In genomic region chrX:138492371-138492770, GRCh38 we compare ENCODE assay signal across 19 cellular contexts.
DNase-seq lines count a peak whose midpoint lies in the region; ATAC-seq and FAIRE-seq lines count a peak whose summit lies in the region.
"Had no signal": no experiment of that assay in that cellular context is flagged by ENCODE, and none has a peak within 500 bp of the region (broad histone marks: within the 10 kb centered on the region; RNA-seq: fewer than 3 reads in every experiment).

No MANE protein-coding gene starts in this region.

- peak; percentile 37 for DNase-seq in LHCN-M2 (ENCODE audit: low read depth)
- DNase-seq in NOMO-1 treated with dmso at 0.1 percent for 144 hours (lab: John Stamatoyannopoulos, UW; ENCODE audit: unreplicated experiment): peak; percentile 0
- DNase-seq in myocyte (ENCODE audit: low read depth): peak; percentile 25
- DNase-seq in urothelium cell line (ENCODE audit: low spot score): peak; percentile 1
- no peak for DNase-seq in SHP77 (lab: John Stamatoyannopoulos, UW)
- no peak for DNase-seq in natural killer cell treated with Interleukin-12 subunit alpha and Interleukin-12 subunit beta and Interleukin-15 and Interleukin-18, amount 100 ng/mL, for 72 hours (ENCODE audit: low spot score)
- DNase-seq: BE2C; C1 segment of cervical spinal cord; CD4-positive, CD25-positive, alpha-beta regulatory T cell; CD8-positive, alpha-beta memory T cell; COR-L47; DMS 273 treated with DMSO at 0.1 percent for 48 hours; DMS53; DND-41; EL; H9 had no signal

- no peaks in the 10 kb centered on the region for H3K27me3 Mint-ChIP-seq in natural killer cell treated with Interleukin-12 subunit alpha and Interleukin-12 subunit beta and Interleukin-15 and Interleukin-18, amount 100 ng/mL, for 72 hours
- H3K27me3 Mint-ChIP-seq: CD4-positive, CD25-positive, alpha-beta regulatory T cell had no signal

- no peaks in the 10 kb centered on the region for H3K9me3 Mint-ChIP-seq in natural killer cell treated with Interleukin-12 subunit alpha and Interleukin-12 subunit beta and Interleukin-15 and Interleukin-18, amount 100 ng/mL, for 72 hours
- H3K9me3 Mint-ChIP-seq: CD4-positive, CD25-positive, alpha-beta regulatory T cell had no signal

- FAIRE-seq in urothelium cell line (lab: Jason Lieb, UNC): no peak
- FAIRE-seq: GM12878, H1 had no signal

- H3K4me3 Mint-ChIP-seq in natural killer cell treated with Interleukin-12 subunit alpha and Interleukin-12 subunit beta and Interleukin-15 and Interleukin-18, amount 100 ng/mL, for 72 hours: no peak overlapping the region
- H3K4me3 Mint-ChIP-seq: CD4-positive, CD25-positive, alpha-beta regulatory T cell; CD8-positive, alpha-beta memory T cell; H9 had no signal

- no peak for ATAC-seq in GM19463 (IDR thresholded peaks at IDR 0.05; ENCODE audit: unreplicated experiment)
- no peak for ATAC-seq in natural killer cell treated with Interleukin-12 subunit alpha and Interleukin-12 subunit beta and Interleukin-15 and Interleukin-18, amount 100 ng/mL, for 72 hours
- ATAC-seq: GM12878 had no signal

- no peaks in the 10 kb centered on the region for H3K36me3 Mint-ChIP-seq in natural killer cell treated with Interleukin-12 subunit alpha and Interleukin-12 subunit beta and Interleukin-15 and Interleukin-18, amount 100 ng/mL, for 72 hours
- H3K36me3 Mint-ChIP-seq: CD4-positive, CD25-positive, alpha-beta regulatory T cell had no signal

- H3K4me1 Mint-ChIP-seq in natural killer cell treated with Interleukin-12 subunit alpha and Interleukin-12 subunit beta and Interleukin-15 and Interleukin-18, amount 100 ng/mL, for 72 hours (ENCODE audit: low read depth in 2 of 2): no peaks in the 10 kb centered on the region
- H3K4me1 Mint-ChIP-seq: CD4-positive, CD25-positive, alpha-beta regulatory T cell; CD8-positive, alpha-beta memory T cell; H9 had no signal

- H3K27ac Mint-ChIP-seq in natural killer cell treated with Interleukin-12 subunit alpha and Interleukin-12 subunit beta and Interleukin-15 and Interleukin-18, amount 100 ng/mL, for 72 hours: no peak overlapping the region
- H3K27ac Mint-ChIP-seq: CD4-positive, CD25-positive, alpha-beta regulatory T cell; H9 had no signal

Comparison
In these comparisons a context has a peak if more than half of its experiments do, and no peak if none do; other contexts are left out.
1. DNase-seq: peak in LHCN-M2 (single experiment), NOMO-1 treated with dmso at 0.1 percent for 144 hours (single experiment), myocyte (single experiment) and urothelium cell line (single experiment); none in SHP77 (0 of 2) and natural killer cell treated with Interleukin-12 subunit alpha and Interleukin-12 subunit beta and Interleukin-15 and Interleukin-18, amount 100 ng/mL, for 72 hours (single experiment).